Comparison of ENCODE assay signal across 9 cellular contexts in the genomic region with DNA sequence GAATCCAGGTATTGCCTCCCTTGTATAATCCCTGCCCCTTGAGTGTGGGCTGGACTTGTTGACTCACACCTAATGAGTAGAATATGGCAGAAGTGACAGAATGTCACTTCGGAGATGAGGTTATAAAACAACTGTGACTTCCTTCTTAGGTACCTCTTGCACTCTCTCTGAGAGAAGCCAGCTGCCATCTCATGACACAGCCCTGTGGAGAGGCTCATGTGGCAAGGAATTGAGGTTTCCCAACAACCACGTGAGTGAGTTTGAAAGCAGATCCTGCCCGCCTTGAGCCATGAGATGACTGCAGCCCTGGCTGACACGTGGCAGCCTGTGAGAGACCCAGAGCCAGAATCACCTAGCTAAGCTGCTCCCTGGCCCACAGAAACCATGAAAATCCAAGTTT. TPM values are rescaled to one million over a fixed set of nuclear protein-coding genes. Genes with fewer than 3 reads are reported as not detected.
DNase-seq lines count a peak whose midpoint lies in the region; ATAC-seq and TF ChIP-seq lines count a peak whose summit lies in the region.
"Had no signal": no experiment of that assay in that cellular context is flagged by ENCODE, and none has a peak within 500 bp of the region (broad histone marks: within the 10 kb centered on the region; RNA-seq: fewer than 3 reads in every experiment).

No MANE protein-coding gene starts in this region.

- BruUV-seq in A673 (replicated peaks; lab: Mats Ljungman, UMichigan) (no TSS peak), Caco-2 (replicated peaks; lab: Mats Ljungman, UMichigan) (no TSS peak)

- H3K27ac ChIP-seq in A673 (ENCODE audit: low read depth, low read length, poor library complexity, severe bottlenecking): no peak overlapping the region

- CTCF ChIA-PET in activated CD8-positive, alpha-beta T cell treated with anti-CD3 and anti-CD28 coated beads for 36 hours (lab: Charles Lee): no interaction called here
- CTCF ChIA-PET in A673 (lab: Charles Lee): no interaction called here
- CTCF ChIA-PET in Caco-2 (lab: Charles Lee): no interaction called here

- no peaks in the 10 kb centered on the region for H3K4me1 Mint-ChIP-seq in activated CD8-positive, alpha-beta T cell treated with anti-CD3 and anti-CD28 coated beads for 36 hours (ENCODE audit: low read depth)
- H3K4me1 Mint-ChIP-seq in Caco-2 (ENCODE audit: low read depth, unreplicated experiment): peaks cover 5% of the 10 kb centered on the region

- POLR2A ChIA-PET in activated CD8-positive, alpha-beta T cell treated with anti-CD3 and anti-CD28 coated beads for 36 hours (lab: Charles Lee): no interaction called here
- POLR2A ChIA-PET in A673 (lab: Charles Lee; ENCODE audit: low non-redundant PET) (no interaction called here), Caco-2 (lab: Charles Lee) (no interaction called here)

- H3K27me3 Mint-ChIP-seq in activated CD8-positive, alpha-beta T cell treated with anti-CD3 and anti-CD28 coated beads for 36 hours: no peaks in the 10 kb centered on the region
- no peaks in the 10 kb centered on the region for H3K27me3 Mint-ChIP-seq in Caco-2 (ENCODE audit: insufficient read depth, unreplicated experiment)

- H3K4me3 Mint-ChIP-seq in activated CD8-positive, alpha-beta T cell treated with anti-CD3 and anti-CD28 coated beads for 36 hours: no peak overlapping the region
- no peak overlapping the region for H3K4me3 Mint-ChIP-seq in Caco-2 (ENCODE audit: unreplicated experiment)

- H3K36me3 ChIP-seq in A673 (ENCODE audit: insufficient read depth, low read length, poor library complexity, severe bottlenecking) (no peaks in the 10 kb centered on the region), Caco-2 (ENCODE audit: control insufficient read depth, insufficient read depth, low read length) (no peaks in the 10 kb centered on the region)

- H3K9me3 ChIP-seq in A673 (ENCODE audit: low read depth, low read length, poor library complexity, severe bottlenecking): no peaks in the 10 kb centered on the region
- H3K9me3 ChIP-seq in Caco-2: no peaks in the 10 kb centered on the region

- no peak overlapping the region for H3K4me3 ChIP-seq in AG09309 (ENCODE audit: control insufficient read depth, low read depth, low read length)
- no peak overlapping the region for H3K4me3 ChIP-seq in A673 (ENCODE audit: low read depth, low read length, poor library complexity, severe bottlenecking)
- no peak overlapping the region for H3K4me3 ChIP-seq in Caco-2 (ENCODE audit: low read depth, low read length)

- H3K27ac Mint-ChIP-seq in activated CD8-positive, alpha-beta T cell treated with anti-CD3 and anti-CD28 coated beads for 36 hours: no peak overlapping the region
- no peak overlapping the region for H3K27ac Mint-ChIP-seq in Caco-2 (ENCODE audit: unreplicated experiment)

- intact Hi-C loops in activated CD8-positive, alpha-beta T cell treated with anti-CD3 and anti-CD28 coated beads for 36 hours (cut with micrococcal nuclease): loop anchor here (5.0 kb wide), 1 partner anchor 165 kb away; no protein-coding TSS in a partner anchor
- intact Hi-C loops in A673 (cut with micrococcal nuclease; ENCODE audit: unreplicated experiment) (loop anchor here (5.0 kb wide), 1 partner anchor 265 kb away; no protein-coding TSS in a partner anchor), posterior vena cava (cut with DNase I) (no loop called here), Caco-2 (cut with micrococcal nuclease; ENCODE audit: unreplicated experiment) (no loop called here)

- peak; percentile 74 for ATAC-seq in activated CD8-positive, alpha-beta T cell treated with anti-CD3 and anti-CD28 coated beads for 36 hours
- ATAC-seq in left lobe of liver: peak; percentile 56

- no peaks in the 10 kb centered on the region for H3K27me3 ChIP-seq in A673 (replicated peaks; ENCODE audit: insufficient read depth, low read depth, low read length, poor library complexity)
- H3K27me3 ChIP-seq in Caco-2 (replicated peaks; ENCODE audit: control insufficient read depth, insufficient read depth, low read length): no peaks in the 10 kb centered on the region

- H3K4me1 ChIP-seq in A673 (ENCODE audit: insufficient read depth, low read length, poor library complexity, severe bottlenecking) (peaks cover 17% of the 10 kb centered on the region), Caco-2 (peaks cover 8% of the 10 kb centered on the region; the same call in 1 of the 2 replicates)

- no peak for TF ChIP-seq CTCF in AG09309 (IDR thresholded peaks at IDR 0.05; ENCODE audit: control insufficient read depth, insufficient read depth, low read depth, low read length, missing control alignments)
- no peak for TF ChIP-seq CTCF in activated CD8-positive, alpha-beta T cell treated with anti-CD3 and anti-CD28 coated beads for 36 hours (IDR thresholded peaks at IDR 0.05)
- no peak for TF ChIP-seq CTCF in A673 (conservative IDR thresholded peaks at IDR 0.05; ENCODE audit: low read depth, low read length)
- TF ChIP-seq CTCF in Caco-2 (IDR thresholded peaks at IDR 0.05; ENCODE audit: insufficient read depth in 1 of 2, low read depth in 1 of 2, low read length in 1 of 2, severe bottlenecking in 1 of 2, unreplicated experiment in 1 of 2): no peak

- no peaks in the 10 kb centered on the region for H3K36me3 Mint-ChIP-seq in activated CD8-positive, alpha-beta T cell treated with anti-CD3 and anti-CD28 coated beads for 36 hours (ENCODE audit: low read depth)
- H3K36me3 Mint-ChIP-seq in Caco-2 (ENCODE audit: insufficient read depth, unreplicated experiment): no peaks in the 10 kb centered on the region

- DNase-seq in AG09309 (ENCODE audit: low read depth) (peak; percentile 24), H4 (ENCODE audit: low spot score) (peak; percentile 70), left lobe of liver (ENCODE audit: low spot score) (peak; percentile 45), A673 (ENCODE audit: low spot score) (no peak), posterior vena cava (ENCODE audit: low spot score) (no peak), Caco-2 (no peak), NCI-H226 (no peak)
- DNase-seq in activated CD8-positive, alpha-beta T cell treated with anti-CD3 and anti-CD28 coated beads for 36 hours: peak; percentile 36
- DNase-seq: stimulated activated naive CD4-positive, alpha-beta T cell had no signal

- H3K9me3 Mint-ChIP-seq in activated CD8-positive, alpha-beta T cell treated with anti-CD3 and anti-CD28 coated beads for 36 hours: no peaks in the 10 kb centered on the region
- H3K9me3 Mint-ChIP-seq in Caco-2 (ENCODE audit: unreplicated experiment): no peaks in the 10 kb centered on the region

RNA-seq across cellular contexts. Expression of a gene that starts 13.5 kb away (rescaled TPM):
- total RNA-seq in H4 (2014; rRNA removed; shearing (Covaris generic)): not detected in 2 replicates
- total RNA-seq in activated CD8-positive, alpha-beta T cell treated with anti-CD3 and anti-CD28 coated beads for 36 hours: not detected
- total RNA-seq in left lobe of liver (not detected), A673 (2021) (0.44 and 0.62 TPM in 2 replicates), posterior vena cava (not detected), Caco-2 (2022) (not detected in 2 replicates)

RNA-seq across cellular contexts. Expression of a gene that starts 32.0 kb away (rescaled TPM):
- total RNA-seq in H4 (2014; rRNA removed; shearing (Covaris generic)): 16.1 and 17.5 TPM in 2 replicates
- under 1 TPM in 1 of 2 experiments, not detected in 1; 0.52 TPM for total RNA-seq in activated CD8-positive, alpha-beta T cell treated with anti-CD3 and anti-CD28 coated beads for 36 hours
- total RNA-seq in left lobe of liver (4.7 TPM), A673 (2021) (not detected in 2 replicates), posterior vena cava (1 to 10 TPM; 1.4 to 2.3 TPM), Caco-2 (2022) (4.6 and 8.3 TPM in 2 replicates)

RNA-seq across cellular contexts. Expression of a gene that starts 33.4 kb away (rescaled TPM):
- 9.9 and 10.9 TPM in 2 replicates for total RNA-seq in H4 (2014; rRNA removed; shearing (Covaris generic))
- 10 to 100 TPM; 40.6 to 41.6 TPM for total RNA-seq in activated CD8-positive, alpha-beta T cell treated with anti-CD3 and anti-CD28 coated beads for 36 hours
- total RNA-seq in left lobe of liver (5.7 TPM), A673 (2021) (16.8 and 17.4 TPM in 2 replicates), posterior vena cava (10 to 100 TPM; 11.4 to 11.9 TPM), Caco-2 (2022) (18.5 and 19.4 TPM in 2 replicates)

Comparison
In these comparisons a context has a peak if more than half of its experiments do, and no peak if none do; other contexts are left out.
1. DNase-seq: peak in AG09309 (single experiment), H4 (single experiment), activated CD8-positive, alpha-beta T cell treated with anti-CD3 and anti-CD28 coated beads for 36 hours (single experiment) and left lobe of liver (single experiment); none in A673 (single experiment), posterior vena cava (single experiment), Caco-2 (0 of 2) and NCI-H226 (single experiment).
2. intact Hi-C loops: an anchor here in activated CD8-positive, alpha-beta T cell treated with anti-CD3 and anti-CD28 coated beads for 36 hours (5.0 kb wide) and A673 (5.0 kb wide); none called in posterior vena cava and Caco-2.